1 cellular context compared by ENCODE assay signal in the genomic region with DNA sequence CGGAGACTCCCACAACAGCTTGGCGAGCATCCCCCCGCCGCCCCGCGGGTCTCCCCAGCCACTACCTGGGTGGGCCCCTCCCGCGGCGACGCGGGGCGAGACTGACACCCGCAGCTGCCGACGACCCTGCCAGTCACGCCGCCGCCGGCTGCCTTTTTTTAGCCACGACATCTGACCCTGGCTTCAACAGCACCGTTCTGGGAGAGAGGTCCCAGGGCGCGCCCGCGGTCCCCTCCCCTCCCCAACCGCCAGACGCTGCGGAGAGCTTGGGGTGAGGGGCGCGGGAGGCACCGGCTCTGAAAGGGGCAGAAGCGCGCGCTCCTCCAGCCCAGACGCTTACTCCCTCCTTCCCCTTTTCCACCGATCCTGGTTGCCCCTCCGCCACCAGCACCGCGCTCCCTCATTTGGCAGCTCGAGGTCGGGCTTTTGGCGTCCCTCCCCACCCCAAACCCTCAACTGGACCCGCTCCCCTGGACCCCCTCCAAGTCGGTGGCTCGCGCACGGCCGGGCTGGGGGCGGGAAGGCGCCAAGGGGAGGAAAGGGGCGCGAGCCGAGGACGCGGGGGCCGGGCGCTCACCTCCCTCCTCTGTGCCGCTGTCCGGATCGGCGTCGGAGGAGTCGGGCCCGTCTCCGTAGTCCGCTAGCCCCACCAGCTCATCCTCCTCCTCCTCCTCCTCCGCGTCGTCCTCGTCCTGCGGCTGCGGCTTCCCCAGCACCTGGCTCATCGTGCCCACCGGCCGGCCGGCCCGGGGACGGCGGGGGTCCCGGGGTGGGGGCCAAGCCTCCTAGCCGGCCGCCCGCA.
TF ChIP-seq lines count a peak whose summit lies in the region.

No MANE protein-coding gene starts in this region.

TF ChIP-seq in HEK293, 187 proteins besides CTCF, POLR2A, EP300 and RAD21 (continued from another document and continues in another):
- TF ChIP-seq, protein P1, sequence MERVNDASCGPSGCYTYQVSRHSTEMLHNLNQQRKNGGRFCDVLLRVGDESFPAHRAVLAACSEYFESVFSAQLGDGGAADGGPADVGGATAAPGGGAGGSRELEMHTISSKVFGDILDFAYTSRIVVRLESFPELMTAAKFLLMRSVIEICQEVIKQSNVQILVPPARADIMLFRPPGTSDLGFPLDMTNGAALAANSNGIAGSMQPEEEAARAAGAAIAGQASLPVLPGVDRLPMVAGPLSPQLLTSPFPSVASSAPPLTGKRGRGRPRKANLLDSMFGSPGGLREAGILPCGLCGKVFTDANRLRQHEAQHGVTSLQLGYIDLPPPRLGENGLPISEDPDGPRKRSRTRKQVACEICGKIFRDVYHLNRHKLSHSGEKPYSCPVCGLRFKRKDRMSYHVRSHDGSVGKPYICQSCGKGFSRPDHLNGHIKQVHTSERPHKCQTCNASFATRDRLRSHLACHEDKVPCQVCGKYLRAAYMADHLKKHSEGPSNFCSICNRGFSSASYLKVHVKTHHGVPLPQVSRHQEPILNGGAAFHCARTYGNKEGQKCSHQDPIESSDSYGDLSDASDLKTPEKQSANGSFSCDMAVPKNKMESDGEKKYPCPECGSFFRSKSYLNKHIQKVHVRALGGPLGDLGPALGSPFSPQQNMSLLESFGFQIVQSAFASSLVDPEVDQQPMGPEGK (tag by site-specific recombination; IDR thresholded peaks at IDR 0.05): peak; percentile 88
- TF ChIP-seq KLF9 (tag by site-specific recombination; IDR thresholded peaks at IDR 0.05; ENCODE audit: low read depth): peak; percentile 56
- peak; percentile 52 for TF ChIP-seq PBX3 (CRISPR knock-in tag; IDR thresholded peaks at IDR 0.05)
- TF ChIP-seq ZNF600 (tag by site-specific recombination; IDR thresholded peaks at IDR 0.05): peak; percentile 79; the same call in 1 of the 2 replicates
- TF ChIP-seq HIC1 (tag by site-specific recombination; IDR thresholded peaks at IDR 0.05): peak; percentile 66; the same call in 1 of the 2 replicates
- TF ChIP-seq ZBTB48 (tag by site-specific recombination; IDR thresholded peaks at IDR 0.05): peak; percentile 60; the same call in 1 of the 2 replicates
- peak; percentile 54; the same call in 1 of the 2 replicates for TF ChIP-seq ZNF394 (tag by site-specific recombination; IDR thresholded peaks at IDR 0.05; ENCODE audit: borderline replicate concordance)
- peak; percentile 88 for TF ChIP-seq ZBTB8A (tag by site-specific recombination; IDR thresholded peaks at IDR 0.05)
- TF ChIP-seq ZBTB7A (tag by site-specific recombination; IDR thresholded peaks at IDR 0.05; ENCODE audit: low read depth): peak; percentile 32; the same call in 1 of the 2 replicates
- no peak for TF ChIP-seq ZNF155 (tag by site-specific recombination; IDR thresholded peaks at IDR 0.05)
- TF ChIP-seq GLI4 (tag by site-specific recombination; IDR thresholded peaks at IDR 0.05): no peak
- TF ChIP-seq GLI2 (tag by site-specific recombination; IDR thresholded peaks at IDR 0.05; ENCODE audit: borderline replicate concordance, low read depth): no peak
- peak; percentile 50; the same call in 1 of the 2 replicates for TF ChIP-seq ZNF513 (tag by site-specific recombination; IDR thresholded peaks at IDR 0.05)
- peak; percentile 96 for TF ChIP-seq ZNF335 (tag by site-specific recombination; conservative IDR thresholded peaks at IDR 0.05)
- 0 out of 2 replicates have a peak, but pooled peaks have one; percentile 40 for TF ChIP-seq ZNF324 (tag by site-specific recombination; IDR thresholded peaks at IDR 0.05)
- TF ChIP-seq ZNF530 (tag by site-specific recombination; IDR thresholded peaks at IDR 0.05; ENCODE audit: low read depth): no peak
- no peak for TF ChIP-seq ZNF843 (tag by site-specific recombination; IDR thresholded peaks at IDR 0.05)
- TF ChIP-seq ELK4 (IDR thresholded peaks at IDR 0.05; ENCODE audit: borderline replicate concordance, low read depth, low read length): no peak
- no peak for TF ChIP-seq MEIS1 (CRISPR knock-in tag; IDR thresholded peaks at IDR 0.05; ENCODE audit: borderline replicate concordance)
- TF ChIP-seq TSHZ1 (tag by site-specific recombination; IDR thresholded peaks at IDR 0.05; ENCODE audit: borderline replicate concordance): no peak
- TF ChIP-seq INSM2 (tag by site-specific recombination; IDR thresholded peaks at IDR 0.05): no peak
- peak; percentile 35; the same call in 1 of the 2 replicates for TF ChIP-seq ZBTB17 (tag by site-specific recombination; IDR thresholded peaks at IDR 0.05)
- TF ChIP-seq ZNF670 (tag by site-specific recombination; IDR thresholded peaks at IDR 0.05; ENCODE audit: low read depth): no peak
- TF ChIP-seq ZNF785 (tag by site-specific recombination; IDR thresholded peaks at IDR 0.05): no peak
- no peak for TF ChIP-seq ZNF23 (tag by site-specific recombination; IDR thresholded peaks at IDR 0.05; ENCODE audit: borderline replicate concordance)
- TF ChIP-seq ZNF501 (tag by site-specific recombination; IDR thresholded peaks at IDR 0.05): no peak
- no peak for TF ChIP-seq ZNF175 (tag by site-specific recombination; IDR thresholded peaks at IDR 0.05)
- TF ChIP-seq, protein P2, sequence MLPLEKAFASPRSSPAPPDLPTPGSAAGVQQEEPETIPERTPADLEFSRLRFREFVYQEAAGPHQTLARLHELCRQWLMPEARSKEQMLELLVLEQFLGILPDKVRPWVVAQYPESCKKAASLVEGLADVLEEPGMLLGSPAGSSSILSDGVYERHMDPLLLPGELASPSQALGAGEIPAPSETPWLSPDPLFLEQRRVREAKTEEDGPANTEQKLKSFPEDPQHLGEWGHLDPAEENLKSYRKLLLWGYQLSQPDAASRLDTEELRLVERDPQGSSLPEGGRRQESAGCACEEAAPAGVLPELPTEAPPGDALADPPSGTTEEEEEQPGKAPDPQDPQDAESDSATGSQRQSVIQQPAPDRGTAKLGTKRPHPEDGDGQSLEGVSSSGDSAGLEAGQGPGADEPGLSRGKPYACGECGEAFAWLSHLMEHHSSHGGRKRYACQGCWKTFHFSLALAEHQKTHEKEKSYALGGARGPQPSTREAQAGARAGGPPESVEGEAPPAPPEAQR (tag by site-specific recombination; IDR thresholded peaks at IDR 0.05): no peak
- TF ChIP-seq ZNF777 (tag by site-specific recombination; IDR thresholded peaks at IDR 0.05; ENCODE audit: borderline replicate concordance): no peak; the same call in 1 of the 2 replicates
- no peak for TF ChIP-seq MZF1 (tag by site-specific recombination; IDR thresholded peaks at IDR 0.05; ENCODE audit: borderline replicate concordance)
- TF ChIP-seq ZNF76 (tag by site-specific recombination; IDR thresholded peaks at IDR 0.05; ENCODE audit: borderline replicate concordance, low read depth): peak; percentile 14; the same call in 1 of the 2 replicates
- 0 out of 2 replicates have a peak, but pooled peaks have one; percentile 52 for TF ChIP-seq ZFP37 (tag by site-specific recombination; IDR thresholded peaks at IDR 0.05)
- peak; percentile 89 for TF ChIP-seq GLIS1 (tag by site-specific recombination; IDR thresholded peaks at IDR 0.05)
- TF ChIP-seq ZNF362 (tag by site-specific recombination; IDR thresholded peaks at IDR 0.05): peak; percentile 46; the same call in 1 of the 2 replicates
- peak; percentile 72 for TF ChIP-seq ZNF692 (tag by site-specific recombination; IDR thresholded peaks at IDR 0.05)
- TF ChIP-seq ZNF837 (tag by site-specific recombination; IDR thresholded peaks at IDR 0.05): no peak
- TF ChIP-seq ZFHX2 (tag by site-specific recombination; conservative IDR thresholded peaks at IDR 0.05): peak; percentile 75
